In genomic region chr6:157539900-157540752, GRCh38 we compare ENCODE assay signal across 27 cellular contexts.
DNase-seq lines count a peak whose midpoint lies in the region; ATAC-seq, FAIRE-seq and TF ChIP-seq lines count a peak whose summit lies in the region.
"Had no signal": no experiment of that assay in that cellular context is flagged by ENCODE, and none has a peak within 500 bp of the region (broad histone marks: within the 10 kb centered on the region; RNA-seq: fewer than 3 reads in every experiment).

No MANE protein-coding gene starts in this region.

- H3K27me3 Mint-ChIP-seq in Caco-2 (ENCODE audit: insufficient read depth, unreplicated experiment) (no peaks in the 10 kb centered on the region), WTC11 (ENCODE audit: low read depth) (no peaks in the 10 kb centered on the region)

- intact Hi-C loops in Caco-2 (cut with micrococcal nuclease; ENCODE audit: unreplicated experiment), result loop anchor here (1.0 kb wide), 2 partner anchors 9 to 46 kb away; no protein-coding TSS in a partner anchor

- no peak overlapping the region for H3K4me3 ChIP-seq in Caco-2 (ENCODE audit: low read depth, low read length)
- H3K4me3 ChIP-seq in small intestine (ENCODE audit: low read depth in 1 of 2, low read length in 2 of 2), result no peak overlapping the region
- no peak overlapping the region for H3K4me3 ChIP-seq in SK-N-SH (ENCODE audit: low read depth in 2 of 2, low read length in 1 of 2)
- H3K4me3 ChIP-seq: SJSA1, vagina had no signal

- FAIRE-seq in small intestine (lab: Jason Lieb, UNC), result no peak
- FAIRE-seq: bronchial epithelial cell, HTR-8/SVneo, keratinocyte had no signal

- POLR2A ChIA-PET in Caco-2 (lab: Charles Lee) (interaction anchor here (0.7 kb wide), 1 partner anchor 9 kb away, joined by 13 read pairs; no protein-coding TSS in a partner anchor), WTC11 (lab: Charles Lee) (no interaction called here), SK-N-SH (lab: Yijun Ruan, JAX) (no interaction called here)

- H3K9me3 Mint-ChIP-seq in Caco-2 (ENCODE audit: unreplicated experiment) (no peaks in the 10 kb centered on the region), WTC11 (peaks cover 7% of the 10 kb centered on the region)
- H3K9me3 Mint-ChIP-seq: activated naive CD4-positive, alpha-beta T cell treated with anti-CD3 and anti-CD28 coated beads for 36 hours; stimulated activated effector memory CD8-positive, alpha-beta T cell treated with anti-CD3 and anti-CD28 coated beads, Interleukin-12 subunit alpha, Interleukin-12 subunit beta, amount 100 ng/mL, for 72 hours had no signal

- TF ChIP-seq RAD21 in SK-N-SH (IDR thresholded peaks at IDR 0.05; ENCODE audit: low read length), result no peak

- no peaks in the 10 kb centered on the region for H3K27me3 ChIP-seq in Caco-2 (replicated peaks; ENCODE audit: control insufficient read depth, insufficient read depth, low read length)
- H3K27me3 ChIP-seq in small intestine (ENCODE audit: control insufficient read depth in 2 of 2, insufficient read depth in 2 of 2, low read length in 2 of 2), result no peaks in the 10 kb centered on the region
- no peaks in the 10 kb centered on the region for H3K27me3 ChIP-seq in SK-N-SH (ENCODE audit: insufficient read depth)
- H3K27me3 ChIP-seq: SJSA1, vagina had no signal

- TF ChIP-seq CTCF in Caco-2 (IDR thresholded peaks at IDR 0.05; ENCODE audit: insufficient read depth in 1 of 2, low read depth in 1 of 2, low read length in 1 of 2, severe bottlenecking in 1 of 2, unreplicated experiment in 1 of 2) (no peak), WTC11 (IDR thresholded peaks at IDR 0.05) (no peak), SK-N-SH (IDR thresholded peaks at IDR 0.05) (no peak)

- no peak overlapping the region for H3K9ac ChIP-seq in SK-N-SH

- no peaks in the 10 kb centered on the region for H3K9me3 ChIP-seq in Caco-2
- no peaks in the 10 kb centered on the region for H3K9me3 ChIP-seq in small intestine (ENCODE audit: control insufficient read depth, low read depth)
- H3K9me3 ChIP-seq in SK-N-SH, result no peaks in the 10 kb centered on the region
- H3K9me3 ChIP-seq: SJSA1, vagina had no signal

- H3K9me2 ChIP-seq in SK-N-SH, result no peaks in the 10 kb centered on the region

- CTCF ChIA-PET in Caco-2 (lab: Charles Lee) (no interaction called here), WTC11 (lab: Charles Lee) (no interaction called here), SK-N-SH (lab: Yijun Ruan, JAX) (no interaction called here)

- no peaks in the 10 kb centered on the region for H4K20me1 ChIP-seq in SK-N-SH (ENCODE audit: insufficient read depth)

- no TSS peak for BruUV-seq in Caco-2 (replicated peaks; lab: Mats Ljungman, UMichigan)

- peak; percentile 77 to 78 for DNase-seq in Caco-2
- no peak for DNase-seq in WTC11 (ENCODE audit: low spot score)
- DNase-seq in left lobe of liver (ENCODE audit: low spot score), result peak; percentile 80
- peak; percentile 84 for DNase-seq in small intestine
- DNase-seq in amygdala (lab: John Stamatoyannopoulos, UW), result no peak
- DNase-seq in SK-N-SH, result no peak
- DNase-seq: activated CD4-positive, alpha-beta T cell treated with anti-CD3 and anti-CD28 coated beads for 1 hour; activated naive CD4-positive, alpha-beta T cell treated with anti-CD3 and anti-CD28 coated beads for 36 hours; activated T-cell treated with anti-CD3 and anti-CD28 coated beads, Interleukin-2, amount 50 U/mL, for 48 hours; amniotic stem cell; CD4-positive, CD25-positive, alpha-beta regulatory T cell; DMS 273 treated with DMSO at 0.1 percent for 48 hours; GOT3; mammary epithelial cell; NCI-H1694 treated with DMSO at 0.1 percent for 48 hours; NCI-H2171 treated with DMSO at 0.1 percent for 48 hours; NCI-H524 treated with DMSO at 0.1 percent for 48 hours; NK-92 treated with Interleukin-12 subunit alpha and Interleukin-12 subunit beta, amount 100 ng/mL, for 24 hours; stimulated activated CD4-positive, alpha-beta T cell treated with anti-CD3 and anti-CD28 coated beads, Interleukin-2, amount 100 ng/mL, for 48 hours; T-helper 1 cell had no signal

- ATAC-seq in WTC11 (no peak; the same call in 1 of the 2 replicates), left lobe of liver (peak; percentile 91), HG03469 (IDR thresholded peaks at IDR 0.05; ENCODE audit: unreplicated experiment) (no peak)
- ATAC-seq: stimulated activated effector memory CD8-positive, alpha-beta T cell treated with anti-CD3 and anti-CD28 coated beads, Interleukin-12 subunit alpha, Interleukin-12 subunit beta, amount 100 ng/mL, for 72 hours had no signal

- no peak overlapping the region for H3K4me2 ChIP-seq in SK-N-SH

- H3K4me1 ChIP-seq in Caco-2, result peaks cover 37% of the 10 kb centered on the region
- peaks cover 11 to 22% of the 10 kb centered on the region in 2 donors for H3K4me1 ChIP-seq in small intestine (ENCODE audit: control insufficient read depth in 2 of 2, insufficient read depth in 1 of 2, low read depth in 1 of 2, low read length in 1 of 2)
- peaks cover 6 to 12% of the 10 kb centered on the region in 2 experiments; a peak in 2 of 4 replicates for H3K4me1 ChIP-seq in SK-N-SH (ENCODE audit: control insufficient read depth in 1 of 2, insufficient read depth in 2 of 2, low read depth in 1 of 2, low read length in 1 of 2)

- H3K79me2 ChIP-seq in SK-N-SH (ENCODE audit: insufficient read depth), result no peaks in the 10 kb centered on the region

- H3K4me3 Mint-ChIP-seq in Caco-2 (ENCODE audit: unreplicated experiment) (peak overlapping the region; percentile 51), WTC11 (no peak overlapping the region)
- H3K4me3 Mint-ChIP-seq: activated naive CD4-positive, alpha-beta T cell treated with anti-CD3 and anti-CD28 coated beads for 36 hours; CD4-positive, CD25-positive, alpha-beta regulatory T cell; stimulated activated effector memory CD8-positive, alpha-beta T cell treated with anti-CD3 and anti-CD28 coated beads, Interleukin-12 subunit alpha, Interleukin-12 subunit beta, amount 100 ng/mL, for 72 hours had no signal

- no peak overlapping the region for H2AFZ ChIP-seq in SK-N-SH (ENCODE audit: low read depth)

- 45 to 72% (median 56%) methylated on average over 16 of the region's 16 CpGs for WGBS in small intestine, 3 donors
- WGBS in SK-N-SH (ENCODE audit: low lambda C conversion rate), result 90% methylated on average over 15 of the region's 16 CpGs

- H3K27ac ChIP-seq in small intestine (ENCODE audit: low read depth in 1 of 2, low read length in 1 of 2) (peak overlapping the region in 1 of 2 donors; percentile 74), SK-N-SH (ENCODE audit: low read depth in 2 of 2, low read length in 1 of 2) (no peak overlapping the region)
- H3K27ac ChIP-seq: SJSA1, vagina had no signal

- no peak for TF ChIP-seq EP300 in SK-N-SH (IDR thresholded peaks at IDR 0.05; ENCODE audit: borderline replicate concordance in 1 of 2, low read depth in 1 of 2, low read length in 1 of 2)

- H3K27ac Mint-ChIP-seq in Caco-2 (ENCODE audit: unreplicated experiment) (peak overlapping the region; percentile 85), WTC11 (no peak overlapping the region)
- H3K27ac Mint-ChIP-seq: activated naive CD4-positive, alpha-beta T cell treated with anti-CD3 and anti-CD28 coated beads for 36 hours had no signal

- H3K36me3 Mint-ChIP-seq in Caco-2 (ENCODE audit: insufficient read depth, unreplicated experiment), result peaks cover 37% of the 10 kb centered on the region
- peaks cover 15% of the 10 kb centered on the region for H3K36me3 Mint-ChIP-seq in WTC11
- H3K36me3 Mint-ChIP-seq: stimulated activated effector memory CD8-positive, alpha-beta T cell treated with anti-CD3 and anti-CD28 coated beads, Interleukin-12 subunit alpha, Interleukin-12 subunit beta, amount 100 ng/mL, for 72 hours had no signal

- peaks cover 42% of the 10 kb centered on the region for H3K4me1 Mint-ChIP-seq in Caco-2 (ENCODE audit: low read depth, unreplicated experiment)
- peaks cover 28% of the 10 kb centered on the region for H3K4me1 Mint-ChIP-seq in WTC11

- peaks cover 13% of the 10 kb centered on the region for H3F3A ChIP-seq in SK-N-SH (replicated peaks; ENCODE audit: insufficient read depth)

- H3K36me3 ChIP-seq in Caco-2 (ENCODE audit: control insufficient read depth, insufficient read depth, low read length), result peaks cover 2% of the 10 kb centered on the region
- H3K36me3 ChIP-seq in small intestine (ENCODE audit: control insufficient read depth in 2 of 2, insufficient read depth in 2 of 2, low read length in 2 of 2), result peaks cover 0 to 3% of the 10 kb centered on the region in 2 donors
- peaks cover 0 to 5% of the 10 kb centered on the region in 2 experiments for H3K36me3 ChIP-seq in SK-N-SH (replicated peaks in 1 of 2; ENCODE audit: control insufficient read depth in 1 of 2, insufficient read depth in 2 of 2, low read length in 1 of 2)
- H3K36me3 ChIP-seq: vagina had no signal

TF ChIP-seq in WTC11, 78 proteins besides CTCF, POLR2A, EP300 and RAD21:
- peak; percentile 73; the same call in 1 of the 2 replicates for TF ChIP-seq GABPB1 (CRISPR knock-in tag; IDR thresholded peaks at IDR 0.05)
- TF ChIP-seq ZBTB43 (CRISPR knock-in tag; IDR thresholded peaks at IDR 0.05), result no peak

TF ChIP-seq in SK-N-SH, 30 proteins besides CTCF, POLR2A, EP300 and RAD21:
- no peak for TF ChIP-seq JUND (IDR thresholded peaks at IDR 0.05)
- no peak for TF ChIP-seq USF1 (IDR thresholded peaks at IDR 0.05; ENCODE audit: borderline replicate concordance, low read depth)
- TF ChIP-seq YY1 (IDR thresholded peaks at IDR 0.05; ENCODE audit: low read depth), result no peak
TF ChIP-seq in SK-N-SH: peak in this region for 0.

Comparison
In these comparisons a context has a peak if more than half of its experiments do, and no peak if none do; other contexts are left out.
1. DNase-seq: peak in Caco-2 (2 of 2), left lobe of liver (single experiment) and small intestine (single experiment); none in WTC11 (single experiment), amygdala (0 of 56) and SK-N-SH (single experiment).